ENCODE assay signal across 21 cellular contexts in genomic region chr19:30171795-30172642, GRCh38.
A peak's percentile ranks its signal among the peaks of the same experiment; 100 is the strongest.
DNase-seq lines count a peak whose midpoint lies in the region; ATAC-seq, FAIRE-seq and TF ChIP-seq lines count a peak whose summit lies in the region.
"Had no signal": no experiment of that assay in that cellular context is flagged by ENCODE, and none has a peak within 500 bp of the region (broad histone marks: within the 10 kb centered on the region; RNA-seq: fewer than 3 reads in every experiment).

No MANE protein-coding gene starts in this region.

- TF ChIP-seq RAD21 in H1 (IDR thresholded peaks at IDR 0.05 in 1 of 2, conservative IDR thresholded peaks at IDR 0.05 in 1 of 2; ENCODE audit: low read depth in 2 of 2, low read length in 2 of 2): no peak

- no peak for TF ChIP-seq POLR2A in H1 (IDR thresholded peaks at IDR 0.05; ENCODE audit: control extremely low read depth in 1 of 2, low read depth in 2 of 2, low read length in 2 of 2)
- no peak for TF ChIP-seq POLR2A in vagina (IDR thresholded peaks at IDR 0.05)

- no peaks in the 10 kb centered on the region for H3K9me3 Mint-ChIP-seq in activated CD4-positive, alpha-beta T cell treated with anti-CD3 and anti-CD28 coated beads, Interleukin-2, amount 10 ng/mL, durations not matched to agents 24 days and 14 days
- H3K9me3 Mint-ChIP-seq in activated CD4-positive, alpha-beta T cell treated with anti-CD3 and anti-CD28 coated beads, Interleukin-2, amount 10 ng/mL, durations not matched to agents 7 days and 5 days: no peaks in the 10 kb centered on the region
- H3K9me3 Mint-ChIP-seq: CD4-positive, alpha-beta T cell had no signal

- H3K79me1 ChIP-seq in H1 (ENCODE audit: low read depth, low read length) (no peaks in the 10 kb centered on the region), neuronal stem cell (ENCODE audit: low read depth, low read length) (no peaks in the 10 kb centered on the region), mesendoderm (ENCODE audit: low read length) (no peaks in the 10 kb centered on the region)

- H2BK12ac ChIP-seq in H1 (ENCODE audit: low read depth, low read length) (no peak overlapping the region), neuronal stem cell (ENCODE audit: low read length) (no peak overlapping the region)

- no peak for TF ChIP-seq EP300 in H1 (IDR thresholded peaks at IDR 0.05; ENCODE audit: borderline replicate concordance in 1 of 2, low read depth in 2 of 2, low read length in 2 of 2)

- H4K91ac ChIP-seq in H1 (replicated peaks; ENCODE audit: insufficient read length, low read length) (no peak overlapping the region), neuronal stem cell (ENCODE audit: low read depth, low read length, poor library complexity) (no peak overlapping the region)

- intact Hi-C loops in activated CD4-positive, alpha-beta T cell treated with anti-CD3 and anti-CD28 coated beads, Interleukin-2, amount 10 ng/mL, durations not matched to agents 24 days and 14 days (cut with micrococcal nuclease): no loop called here
- intact Hi-C loops in vagina (cut with DNase I): no loop called here
- intact Hi-C loops in Right ventricle myocardium inferior (cut with DNase I): no loop called here

- no peaks in the 10 kb centered on the region for H3K4me1 Mint-ChIP-seq in activated CD4-positive, alpha-beta T cell treated with anti-CD3 and anti-CD28 coated beads, Interleukin-2, amount 10 ng/mL, durations not matched to agents 24 days and 14 days
- H3K4me1 Mint-ChIP-seq in activated CD4-positive, alpha-beta T cell treated with anti-CD3 and anti-CD28 coated beads, Interleukin-2, amount 10 ng/mL, durations not matched to agents 7 days and 5 days: no peaks in the 10 kb centered on the region
- H3K4me1 Mint-ChIP-seq: IgD-negative memory B cell had no signal

- no peak overlapping the region for H3K4me3 ChIP-seq in H1 (ENCODE audit: extremely low read depth in 1 of 4, insufficient read depth in 2 of 4, low read depth in 3 of 4, low read length in 4 of 4)
- H3K4me3 ChIP-seq in neuronal stem cell (ENCODE audit: low read length in 2 of 2): no peak overlapping the region
- no peak overlapping the region for H3K4me3 ChIP-seq in vagina
- H3K4me3 ChIP-seq in mesendoderm (ENCODE audit: low read length): no peak overlapping the region
- H3K4me3 ChIP-seq: GM23248 had no signal

- no peak overlapping the region for H4K5ac ChIP-seq in H1 (ENCODE audit: insufficient read length, low read depth, low read length)
- H4K5ac ChIP-seq in mesendoderm (ENCODE audit: low read length): no peak overlapping the region

- H3K56ac ChIP-seq in H1 (replicated peaks; ENCODE audit: insufficient read length, low read depth, low read length) (no peak overlapping the region), mesendoderm (ENCODE audit: low read length) (no peak overlapping the region)

- WGBS in H1 (ENCODE audit: extremely low coverage in 1 of 2, insufficient coverage in 1 of 2, insufficient read length in 1 of 2, insufficient replicate concordance in 2 of 2, low coverage in 1 of 2, low lambda C conversion rate in 2 of 2, missing lambda C conversion rate in 1 of 2), 2 experiments: 78% methylated on average over 10 of the region's 10 CpGs; no CpG with 5 or more reads in 1 of the 2 experiments
- no CpG with 5 or more reads among the region's 10 CpGs for WGBS in neuronal stem cell (ENCODE audit: extremely low coverage in 2 of 2, insufficient read length in 2 of 2, insufficient replicate concordance in 1 of 2), 2 donors
- WGBS in mesendoderm (ENCODE audit: extremely low coverage, insufficient coverage, low lambda C conversion rate): no CpG with 5 or more reads among the region's 10 CpGs

- H4K8ac ChIP-seq in H1 (ENCODE audit: extremely low read depth, insufficient read depth, low read length): peak overlapping the region; percentile 47; the same call in 1 of the 2 replicates
- peak overlapping the region; percentile 89 for H4K8ac ChIP-seq in neuronal stem cell (ENCODE audit: low read depth, low read length)
- H4K8ac ChIP-seq in mesendoderm (ENCODE audit: low read depth, low read length): no peak overlapping the region

- H3K27me3 ChIP-seq in H1 (replicated peaks in 1 of 4; ENCODE audit: control insufficient read depth in 3 of 4, extremely low read depth in 1 of 4, insufficient read depth in 3 of 4, low read length in 3 of 4): no peaks in the 10 kb centered on the region
- H3K27me3 ChIP-seq in neuronal stem cell (ENCODE audit: control insufficient read depth in 3 of 3, insufficient read depth in 3 of 3, low read depth in 1 of 3, low read length in 3 of 3): no peaks in the 10 kb centered on the region
- H3K27me3 ChIP-seq in vagina: no peaks in the 10 kb centered on the region
- no peaks in the 10 kb centered on the region for H3K27me3 ChIP-seq in mesendoderm (ENCODE audit: insufficient read depth, low read length, poor library complexity)
- H3K27me3 ChIP-seq: BE2C had no signal

- no peak overlapping the region for H2BK120ac ChIP-seq in H1 (replicated peaks; ENCODE audit: low read depth, low read length)
- H2BK120ac ChIP-seq in neuronal stem cell (ENCODE audit: low read depth, low read length): no peak overlapping the region
- H2BK120ac ChIP-seq in mesendoderm (ENCODE audit: low read depth, low read length): no peak overlapping the region

- TF ChIP-seq CTCF in H1 (IDR thresholded peaks at IDR 0.05; ENCODE audit: control extremely low read depth in 1 of 3, insufficient read depth in 1 of 3, low read depth in 1 of 3, low read length in 3 of 3) (no peak), vagina (IDR thresholded peaks at IDR 0.05) (no peak)

- H3K36me3 ChIP-seq in H1 (ENCODE audit: control insufficient read depth in 2 of 4, insufficient read depth in 4 of 4, low read length in 3 of 4) (peaks cover 0 to 2% (median 0%) of the 10 kb centered on the region in 4 experiments; a peak in 1 of 8 replicates), neuronal stem cell (replicated peaks in 1 of 2; ENCODE audit: control insufficient read depth in 2 of 2, insufficient read depth in 2 of 2, low read length in 2 of 2) (no peaks in the 10 kb centered on the region), vagina (no peaks in the 10 kb centered on the region), mesendoderm (ENCODE audit: control insufficient read depth, insufficient read depth, low read length) (no peaks in the 10 kb centered on the region)
- H3K36me3 ChIP-seq: BE2C had no signal

- no peak overlapping the region for H3K4me3 Mint-ChIP-seq in activated CD4-positive, alpha-beta T cell treated with anti-CD3 and anti-CD28 coated beads, Interleukin-2, amount 10 ng/mL, durations not matched to agents 24 days and 14 days
- H3K4me3 Mint-ChIP-seq in activated CD4-positive, alpha-beta T cell treated with anti-CD3 and anti-CD28 coated beads, Interleukin-2, amount 10 ng/mL, durations not matched to agents 7 days and 5 days: no peak overlapping the region
- H3K4me3 Mint-ChIP-seq: CD4-positive, alpha-beta T cell; HFFc6; IgD-negative memory B cell had no signal

- H4K20me1 ChIP-seq in H1 (replicated peaks in 1 of 2; ENCODE audit: control insufficient read depth in 1 of 2, insufficient read depth in 2 of 2, low read length in 2 of 2): peaks cover 0 to 11% of the 10 kb centered on the region in 2 experiments

- H3K4me1 ChIP-seq in H1 (replicated peaks in 1 of 4; ENCODE audit: control insufficient read depth in 3 of 4, insufficient read depth in 4 of 4, low read length in 3 of 4) (peaks cover 0 to 2% (median 0%) of the 10 kb centered on the region in 4 experiments; a peak in 1 of 7 replicates), neuronal stem cell (ENCODE audit: control insufficient read depth in 2 of 2, insufficient read depth in 1 of 2, low read depth in 1 of 2, low read length in 2 of 2) (peaks cover 0 to 3% of the 10 kb centered on the region in 2 donors), vagina (no peaks in the 10 kb centered on the region), mesendoderm (ENCODE audit: control insufficient read depth, low read depth, low read length) (no peaks in the 10 kb centered on the region)
- H3K4me1 ChIP-seq: BE2C, Caco-2 had no signal

- H2AFZ ChIP-seq in H1 (ENCODE audit: low read length) (no peak overlapping the region), neuronal stem cell (ENCODE audit: low read length) (no peak overlapping the region)
- H2AFZ ChIP-seq: GM23248 had no signal

- H3K14ac ChIP-seq in H1 (ENCODE audit: insufficient read length) (no peak overlapping the region), neuronal stem cell (ENCODE audit: low read length) (no peak overlapping the region)

- H3K18ac ChIP-seq in H1 (ENCODE audit: extremely low read depth, low read length): no peak overlapping the region
- peak overlapping the region; percentile 15 for H3K18ac ChIP-seq in neuronal stem cell (ENCODE audit: low read length)
- no peak overlapping the region for H3K18ac ChIP-seq in mesendoderm (ENCODE audit: low read length)

- H3K27ac ChIP-seq in H1 (ENCODE audit: low read depth, low read length): no peak overlapping the region
- no peak overlapping the region for H3K27ac ChIP-seq in neuronal stem cell (replicated peaks; ENCODE audit: low read length)
- H3K27ac ChIP-seq in vagina: no peak overlapping the region
- no peak overlapping the region for H3K27ac ChIP-seq in mesendoderm (ENCODE audit: low read depth, low read length)
- H3K27ac ChIP-seq: GM23248 had no signal

- H2BK5ac ChIP-seq in H1 (ENCODE audit: low read depth, low read length): no peak overlapping the region
- no peak overlapping the region for H2BK5ac ChIP-seq in neuronal stem cell (ENCODE audit: low read length)
- H2BK5ac ChIP-seq in mesendoderm (ENCODE audit: low read length): no peak overlapping the region

- CTCF ChIA-PET in activated CD4-positive, alpha-beta T cell treated with anti-CD3 and anti-CD28 coated beads, Interleukin-2, amount 10 ng/mL, durations not matched to agents 7 days and 5 days (lab: Charles Lee): no interaction called here
- CTCF ChIA-PET in H1 (lab: Charles Lee; ENCODE audit: partially characterized antibody): no interaction called here

- H3K4me2 ChIP-seq in H1 (ENCODE audit: insufficient read depth in 1 of 2, low read depth in 2 of 2, low read length in 2 of 2) (no peak overlapping the region), neuronal stem cell (ENCODE audit: insufficient read depth, low read length, poor library complexity, severe bottlenecking) (no peak overlapping the region), mesendoderm (ENCODE audit: low read length) (no peak overlapping the region)

- no peak overlapping the region for H2AK5ac ChIP-seq in H1 (ENCODE audit: low read depth, low read length)
- H2AK5ac ChIP-seq in neuronal stem cell (ENCODE audit: low read depth, low read length): no peak overlapping the region
- H2AK5ac ChIP-seq in mesendoderm (ENCODE audit: low read length): no peak overlapping the region

- H3K9ac ChIP-seq in H1 (replicated peaks in 1 of 4; ENCODE audit: extremely low read depth in 1 of 4, low read depth in 3 of 4, low read length in 3 of 4) (no peak overlapping the region), neuronal stem cell (ENCODE audit: low read depth, low read length, poor library complexity) (no peak overlapping the region), mesendoderm (ENCODE audit: low read length) (no peak overlapping the region)
- H3K9ac ChIP-seq: GM23248 had no signal

- no peaks in the 10 kb centered on the region for H3K27me3 Mint-ChIP-seq in activated CD4-positive, alpha-beta T cell treated with anti-CD3 and anti-CD28 coated beads, Interleukin-2, amount 10 ng/mL, durations not matched to agents 24 days and 14 days
- H3K27me3 Mint-ChIP-seq in activated CD4-positive, alpha-beta T cell treated with anti-CD3 and anti-CD28 coated beads, Interleukin-2, amount 10 ng/mL, durations not matched to agents 7 days and 5 days: no peaks in the 10 kb centered on the region

- H3K79me2 ChIP-seq in H1 (ENCODE audit: control insufficient read depth in 1 of 2, insufficient read depth in 2 of 2, low read length in 2 of 2) (no peaks in the 10 kb centered on the region), mesendoderm (ENCODE audit: control insufficient read depth, insufficient read depth, low read length) (no peaks in the 10 kb centered on the region)

- no peaks in the 10 kb centered on the region for H3K36me3 Mint-ChIP-seq in activated CD4-positive, alpha-beta T cell treated with anti-CD3 and anti-CD28 coated beads, Interleukin-2, amount 10 ng/mL, durations not matched to agents 24 days and 14 days (ENCODE audit: low read depth)
- no peaks in the 10 kb centered on the region for H3K36me3 Mint-ChIP-seq in activated CD4-positive, alpha-beta T cell treated with anti-CD3 and anti-CD28 coated beads, Interleukin-2, amount 10 ng/mL, durations not matched to agents 7 days and 5 days (ENCODE audit: low read depth)
- H3K36me3 Mint-ChIP-seq: IgD-negative memory B cell had no signal

- POLR2A ChIA-PET in activated CD4-positive, alpha-beta T cell treated with anti-CD3 and anti-CD28 coated beads, Interleukin-2, amount 10 ng/mL, durations not matched to agents 7 days and 5 days (lab: Charles Lee): no interaction called here
- POLR2A ChIA-PET in H1 (lab: Charles Lee; ENCODE audit: partially characterized antibody): no interaction called here

- ATAC-seq in Right ventricle myocardium inferior: no peak

- H2BK20ac ChIP-seq in H1 (ENCODE audit: low read length): no peak overlapping the region

- H3K23ac ChIP-seq in H1 (ENCODE audit: insufficient read length) (no peak overlapping the region), neuronal stem cell (ENCODE audit: low read depth, low read length, poor library complexity) (no peak overlapping the region), mesendoderm (ENCODE audit: low read length) (no peak overlapping the region)

- H3K9me3 ChIP-seq in H1 (ENCODE audit: insufficient read depth in 2 of 2, low read depth in 1 of 2, low read length in 1 of 2) (peaks cover 0 to 5% of the 10 kb centered on the region in 2 experiments; a peak in 2 of 4 replicates), neuronal stem cell (replicated peaks in 1 of 2; ENCODE audit: control insufficient read depth in 2 of 2, insufficient read depth in 1 of 2, low read depth in 1 of 2, low read length in 2 of 2) (peaks cover 0 to 8% of the 10 kb centered on the region in 2 donors), vagina (no peaks in the 10 kb centered on the region)
- H3K9me3 ChIP-seq: BE2C, Caco-2 had no signal

- H3K23me2 ChIP-seq in H1 (ENCODE audit: low read depth, low read length): peaks cover 10% of the 10 kb centered on the region

- no peak overlapping the region for H3K27ac Mint-ChIP-seq in activated CD4-positive, alpha-beta T cell treated with anti-CD3 and anti-CD28 coated beads, Interleukin-2, amount 10 ng/mL, durations not matched to agents 24 days and 14 days
- no peak overlapping the region for H3K27ac Mint-ChIP-seq in activated CD4-positive, alpha-beta T cell treated with anti-CD3 and anti-CD28 coated beads, Interleukin-2, amount 10 ng/mL, durations not matched to agents 7 days and 5 days
- H3K27ac Mint-ChIP-seq: CD4-positive, alpha-beta T cell; HFFc6; IgD-negative memory B cell had no signal

- no peak overlapping the region for H2BK15ac ChIP-seq in H1 (ENCODE audit: low read length)
- H2BK15ac ChIP-seq in neuronal stem cell (ENCODE audit: low read length): no peak overlapping the region
- no peak overlapping the region for H2BK15ac ChIP-seq in mesendoderm (replicated peaks; ENCODE audit: low read depth)

- FAIRE-seq in H1 (lab: Jason Lieb, UNC): no peak
- FAIRE-seq: D721Med, G401.6, GM18507, H54 had no signal

- H3K4ac ChIP-seq in H1 (replicated peaks; ENCODE audit: insufficient read length, low read depth, low read length) (no peak overlapping the region), neuronal stem cell (ENCODE audit: low read length) (no peak overlapping the region), mesendoderm (ENCODE audit: low read depth, low read length) (no peak overlapping the region)

- DNase-seq in activated CD4-positive, alpha-beta T cell treated with anti-CD3 and anti-CD28 coated beads, Interleukin-2, amount 10 ng/mL, durations not matched to agents 24 days and 14 days: peak; percentile 47
- DNase-seq in activated CD4-positive, alpha-beta T cell treated with anti-CD3 and anti-CD28 coated beads, Interleukin-2, amount 10 ng/mL, durations not matched to agents 7 days and 5 days: no peak
- DNase-seq in H1 (ENCODE audit: low read depth in 1 of 2, low spot score in 2 of 2) (no peak), neuronal stem cell (ENCODE audit: low spot score) (no peak), vagina (ENCODE audit: extremely low spot score in 2 of 2) (peak; percentile 54 to 82), HuH-7.5 (ENCODE audit: low spot score) (no peak), Right ventricle myocardium inferior (ENCODE audit: missing footprints) (no peak), mesendoderm (no peak)
- DNase-seq: 8988T; BE2C; C1 segment of cervical spinal cord; Caco-2; CD4-positive, alpha-beta T cell; GM23248; HCEC 1CT; HFFc6 had no signal

Comparison
In these comparisons a context has a peak if more than half of its experiments do, and no peak if none do; other contexts are left out.
1. DNase-seq: peak in activated CD4-positive, alpha-beta T cell treated with anti-CD3 and anti-CD28 coated beads, Interleukin-2, amount 10 ng/mL, durations not matched to agents 24 days and 14 days (single experiment) and vagina (2 of 2); none in activated CD4-positive, alpha-beta T cell treated with anti-CD3 and anti-CD28 coated beads, Interleukin-2, amount 10 ng/mL, durations not matched to agents 7 days and 5 days (single experiment), H1 (0 of 2), neuronal stem cell (single experiment), HuH-7.5 (single experiment), Right ventricle myocardium inferior (single experiment) and mesendoderm (single experiment).